8 cellular contexts compared by ENCODE assay signal in the genomic region with DNA sequence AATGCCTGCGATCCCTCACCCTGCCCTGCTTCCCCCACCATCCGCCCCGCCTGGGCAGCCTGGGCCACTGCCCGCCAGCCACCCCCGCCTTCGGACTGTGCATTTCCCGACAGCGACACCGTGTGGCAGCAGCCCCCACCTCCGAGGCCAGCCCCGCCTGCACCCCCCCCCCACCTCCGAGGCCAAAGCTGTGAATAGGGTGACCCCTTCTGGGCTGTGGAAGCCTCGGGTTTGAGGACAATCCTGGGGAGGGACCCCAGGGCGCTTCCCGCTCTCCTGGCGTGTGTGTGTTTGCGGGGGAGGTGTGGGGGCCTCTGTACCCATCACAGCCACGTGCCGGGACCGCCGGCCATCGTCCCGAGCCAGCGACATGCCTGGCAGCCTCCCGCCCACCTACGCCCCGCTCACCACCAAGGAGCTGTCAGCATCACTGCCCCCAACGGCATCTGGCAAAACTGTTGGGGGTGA. TPM values are rescaled to one million over a fixed set of nuclear protein-coding genes. Genes with fewer than 3 reads are reported as not detected.
DNase-seq lines count a peak whose midpoint lies in the region; ATAC-seq, FAIRE-seq and TF ChIP-seq lines count a peak whose summit lies in the region.

No MANE protein-coding gene starts in this region.

- no peak overlapping the region for H3K9ac ChIP-seq in HepG2 (ENCODE audit: insufficient read depth, low read depth, low read length)

- POLR2A ChIA-PET in HepG2 (lab: Yijun Ruan, JAX): interaction anchor here (1.0 to 1.4 kb wide), 3 partner anchors 80 to 110 kb away, joined by 3 to 5 read pairs (median 4); no protein-coding TSS in a partner anchor

- TF ChIP-seq POLR2A in HepG2 (IDR thresholded peaks at IDR 0.05; ENCODE audit: insufficient read depth in 1 of 2, low read depth in 2 of 2, low read length in 2 of 2): no peak

- H3K27ac ChIP-seq in C4-2B (peak overlapping the region; percentile 19), coronary artery (peak overlapping the region; percentile 55 to 85), HepG2 (ENCODE audit: extremely low read length, insufficient read depth, low read length) (no peak overlapping the region)

- H3K4me1 ChIP-seq in HepG2 (ENCODE audit: insufficient read depth, low read length): peaks cover 26% of the 10 kb centered on the region

- H4K20me1 ChIP-seq in HepG2 (ENCODE audit: insufficient read depth, low read length): no peaks in the 10 kb centered on the region

- H3K4me2 ChIP-seq in HepG2 (ENCODE audit: low read depth, low read length): no peak overlapping the region

- TF ChIP-seq CTCF in C4-2B (conservative IDR thresholded peaks at IDR 0.05) (peak; percentile 73), coronary artery (IDR thresholded peaks at IDR 0.05) (peak; percentile 95), HepG2 (CRISPR knock-in tag; IDR thresholded peaks at IDR 0.05) (peak; percentile 99)

- DNase-seq in GOT3 (lab: John Stamatoyannopoulos, UW) (peak; percentile 28), NCI-H510A treated with DMSO at 0.1 percent for 48 hours (lab: John Stamatoyannopoulos, UW) (peak; percentile 55), coronary artery (ENCODE audit: low spot score) (peak; percentile 97), HepG2 (ENCODE audit: low spot score) (peak; percentile 74)
- peak; percentile 61 to 75 for DNase-seq in activated CD4-positive, alpha-beta T cell treated with anti-CD3 and anti-CD28 coated beads, Interleukin-2, amount 50 U/mL, for 24 hours (ENCODE audit: low read depth in 1 of 2, low spot score in 1 of 2)
- DNase-seq in stimulated activated CD4-positive, alpha-beta T cell treated with anti-CD3 and anti-CD28 coated beads, Interleukin-2, amount 100 ng/mL, for 48 hours: peak; percentile 79 to 81

- no TSS peak for BruUV-seq in HepG2 (replicated peaks; lab: Mats Ljungman, UMichigan)

- FAIRE-seq in HepG2 (lab: Jason Lieb, UNC): peak; percentile 21

- intact Hi-C loops in HepG2 (cut with micrococcal nuclease; ENCODE audit: unreplicated experiment): loop anchor here (1.0 kb wide), 2 partner anchors 110 to 122 kb away; no protein-coding TSS in a partner anchor

- ATAC-seq in HepG2 (peak; percentile 81), GM18870 (IDR thresholded peaks at IDR 0.05; ENCODE audit: unreplicated experiment) (no peak)

- no peaks in the 10 kb centered on the region for H3K9me3 ChIP-seq in HepG2 (ENCODE audit: low read length)

- in situ Hi-C loops in HepG2 (cut with HindIII; ENCODE audit: extremely low pct_ligation_motif_present, low pct_unique_long_range_greater_than_20kb): loop anchor here (25.0 kb wide), 1 partner anchor 479 kb away; no protein-coding TSS in a partner anchor

- H3K36me3 ChIP-seq in HepG2 (replicated peaks in 1 of 2; ENCODE audit: control insufficient read depth in 1 of 2, insufficient read depth in 2 of 2, low read length in 2 of 2): no peaks in the 10 kb centered on the region

- no peak overlapping the region for H2AFZ ChIP-seq in HepG2 (ENCODE audit: low read length)

- H3K27me3 ChIP-seq in HepG2 (ENCODE audit: control insufficient read depth in 1 of 2, insufficient read depth in 2 of 2, low read length in 2 of 2): peaks cover 2 to 46% of the 10 kb centered on the region in 2 experiments; a peak in 3 of 5 replicates

- TF ChIP-seq EP300 in HepG2 (IDR thresholded peaks at IDR 0.05; ENCODE audit: low read depth in 2 of 2, low read length in 2 of 2) (no peak), HepG2 (CRISPR knock-in tag; IDR thresholded peaks at IDR 0.05; ENCODE audit: borderline replicate concordance) (no peak)

- peak overlapping the region; percentile 42 for H3K4me3 ChIP-seq in coronary artery
- no peak overlapping the region for H3K4me3 ChIP-seq in HepG2 (replicated peaks in 1 of 3; ENCODE audit: insufficient read depth in 1 of 3, low read depth in 2 of 3, low read length in 3 of 3)

- WGBS in HepG2 (ENCODE audit: low lambda C conversion rate): no CpG with 5 or more reads among the region's 28 CpGs

- H3K79me2 ChIP-seq in HepG2 (ENCODE audit: insufficient read depth, low read length): no peaks in the 10 kb centered on the region

- CTCF ChIA-PET in HepG2 (lab: Yijun Ruan, JAX; ENCODE audit: low intra/inter-chr PET ratio, low total read pairs): interaction anchor here (1.4 to 4.8 kb wide), 6 partner anchors 16 to 122 kb away, joined by 3 to 92 read pairs (median 20); no protein-coding TSS in a partner anchor

- TF ChIP-seq RAD21 in HepG2 (CRISPR knock-in tag; IDR thresholded peaks at IDR 0.05): peak; percentile 98

TF ChIP-seq in HepG2, 621 proteins besides CTCF, POLR2A, EP300 and RAD21 (continues in another document):
- TF ChIP-seq TARDBP (CRISPR knock-in tag; IDR thresholded peaks at IDR 0.05) (peak; percentile 35; the same call in 1 of the 2 replicates), ZFP36 (IDR thresholded peaks at IDR 0.05; ENCODE audit: borderline replicate concordance, low read depth, low read length, partially characterized antibody) (no peak), ZNF350 (CRISPR knock-in tag; IDR thresholded peaks at IDR 0.05; ENCODE audit: borderline replicate concordance, low read depth) (peak; percentile 58), CHCHD3 (CRISPR knock-in tag; IDR thresholded peaks at IDR 0.05) (no peak), ZNF574 (CRISPR knock-in tag; IDR thresholded peaks at IDR 0.05) (peak; percentile 45; the same call in 1 of the 2 replicates), HNRNPL (IDR thresholded peaks at IDR 0.05; ENCODE audit: low read depth, low read length) (peak; percentile 78; the same call in 1 of the 2 replicates), ZNF788 (CRISPR knock-in tag; IDR thresholded peaks at IDR 0.05; ENCODE audit: borderline replicate concordance) (peak; percentile 68), ZNF225 (CRISPR knock-in tag; IDR thresholded peaks at IDR 0.05) (0 out of 2 replicates have a peak, but pooled peaks have one; percentile 53), ELF1 (CRISPR knock-in tag; IDR thresholded peaks at IDR 0.05) (no peak), NONO (IDR thresholded peaks at IDR 0.05) (no peak), NONO (CRISPR knock-in tag; conservative IDR thresholded peaks at IDR 0.05) (peak; percentile 73), HNRNPK (IDR thresholded peaks at IDR 0.05; ENCODE audit: low read depth, low read length, poor library complexity, severe bottlenecking) (peak; percentile 62)
- TF ChIP-seq, protein P1, sequence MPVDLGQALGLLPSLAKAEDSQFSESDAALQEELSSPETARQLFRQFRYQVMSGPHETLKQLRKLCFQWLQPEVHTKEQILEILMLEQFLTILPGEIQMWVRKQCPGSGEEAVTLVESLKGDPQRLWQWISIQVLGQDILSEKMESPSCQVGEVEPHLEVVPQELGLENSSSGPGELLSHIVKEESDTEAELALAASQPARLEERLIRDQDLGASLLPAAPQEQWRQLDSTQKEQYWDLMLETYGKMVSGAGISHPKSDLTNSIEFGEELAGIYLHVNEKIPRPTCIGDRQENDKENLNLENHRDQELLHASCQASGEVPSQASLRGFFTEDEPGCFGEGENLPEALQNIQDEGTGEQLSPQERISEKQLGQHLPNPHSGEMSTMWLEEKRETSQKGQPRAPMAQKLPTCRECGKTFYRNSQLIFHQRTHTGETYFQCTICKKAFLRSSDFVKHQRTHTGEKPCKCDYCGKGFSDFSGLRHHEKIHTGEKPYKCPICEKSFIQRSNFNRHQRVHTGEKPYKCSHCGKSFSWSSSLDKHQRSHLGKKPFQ (CRISPR knock-in tag; IDR thresholded peaks at IDR 0.05; ENCODE audit: insufficient replicate concordance): no peak

RNA-seq across cellular contexts. Expression of gene PPARA, which starts 33.8 kb away (rescaled TPM):
- total RNA-seq in HepG2 (2016; rRNA removed; fragmentation: Illumina TruSeq; extraction: Trizol): 24.7 and 32.0 TPM in 2 replicates
- total RNA-seq in HepG2 (2016; cell fraction: cytosol; rRNA removed; fragmentation: Illumina TruSeq; extraction: Trizol; ENCODE audit: low read depth): 25.2 and 27.4 TPM in 2 replicates
- 25.2 and 26.2 TPM in 2 replicates for total RNA-seq in HepG2 (2016; cell fraction: insoluble cytoplasmic fraction; rRNA removed; fragmentation: Illumina TruSeq; extraction: Trizol)
- 42.1 and 44.8 TPM in 2 replicates for total RNA-seq in HepG2 (2016; cell fraction: membrane; rRNA removed; fragmentation: Illumina TruSeq; extraction: Trizol)
- 16.8 and 21.1 TPM in 2 replicates for total RNA-seq in HepG2 (2016; cell fraction: nucleus; rRNA removed; fragmentation: Illumina TruSeq; extraction: Trizol)
- 16.6 and 18.2 TPM in 2 replicates for polyA plus RNA-seq in HepG2 (2011; rRNA removed)
- polyA plus RNA-seq in HepG2 (2011; cell fraction: cytosol; rRNA removed): 14.0 and 14.5 TPM in 2 replicates
- polyA plus RNA-seq in HepG2 (2011; cell fraction: nucleus; rRNA removed): 11.7 and 12.6 TPM in 2 replicates
- polyA plus RNA-seq in HepG2 (2012): 20.9 and 22.5 TPM in 2 replicates
- polyA plus RNA-seq in HepG2 (2016; cell fraction: cytosol; fragmentation: Illumina TruSeq; extraction: Trizol; ENCODE audit: low read depth): 26.1 and 26.5 TPM in 2 replicates
- polyA plus RNA-seq in HepG2 (2016; cell fraction: insoluble cytoplasmic fraction; fragmentation: Illumina TruSeq; extraction: Trizol; ENCODE audit: low read depth): 15.3 and 15.6 TPM in 2 replicates
- 29.1 and 30.3 TPM in 2 replicates for polyA plus RNA-seq in HepG2 (2016; cell fraction: membrane; fragmentation: Illumina TruSeq; extraction: Trizol; ENCODE audit: low read depth)
- polyA plus RNA-seq in HepG2 (2016; cell fraction: nucleus; fragmentation: Illumina TruSeq; extraction: Trizol; ENCODE audit: insufficient read depth, low read depth): 21.2 and 21.4 TPM in 2 replicates
- 7.8 and 47.2 TPM in 2 replicates for polyA minus RNA-seq in HepG2 (2011; rRNA and poly(A)+ RNA removed; ENCODE audit: low replicate concordance)
- polyA minus RNA-seq in HepG2 (2011; cell fraction: cytosol; rRNA and poly(A)+ RNA removed): 23.7 and 30.1 TPM in 2 replicates
- polyA minus RNA-seq in HepG2 (2011; cell fraction: nucleus; rRNA and poly(A)+ RNA removed): 30.8 and 34.2 TPM in 2 replicates

Comparison
In these comparisons a context has a peak if more than half of its experiments do, and no peak if none do; other contexts are left out.
1. DNase-seq: peak in every context shown above with its lines; median percentile 97 in coronary artery; 80 in stimulated activated CD4-positive, alpha-beta T cell treated with anti-CD3 and anti-CD28 coated beads, Interleukin-2, amount 100 ng/mL, for 48 hours; 74 in HepG2; 68 in activated CD4-positive, alpha-beta T cell treated with anti-CD3 and anti-CD28 coated beads, Interleukin-2, amount 50 U/mL, for 24 hours; 55 in NCI-H510A treated with DMSO at 0.1 percent for 48 hours; 28 in GOT3.